26 cellular contexts compared by ENCODE assay signal in the genomic region with DNA sequence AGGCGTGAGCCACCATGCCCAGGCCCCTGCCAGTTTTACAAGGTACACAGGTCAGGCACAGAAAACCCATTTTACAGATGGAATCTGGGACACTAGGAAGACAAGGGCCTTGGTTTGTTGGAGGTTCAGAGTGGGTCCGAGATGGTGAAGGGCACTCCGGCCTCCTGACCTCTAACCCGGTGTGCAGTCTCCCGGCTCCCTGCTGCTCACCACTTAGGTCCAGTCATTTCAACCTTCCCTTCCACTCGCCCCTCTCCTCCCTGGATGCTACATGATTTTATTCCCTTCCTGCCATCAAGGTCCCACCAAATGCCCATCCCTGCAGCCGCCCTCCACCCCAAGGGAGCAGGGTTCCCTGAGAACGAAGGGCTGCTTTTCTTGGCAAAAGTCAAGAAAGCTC. TPM values are rescaled to one million over a fixed set of nuclear protein-coding genes. Genes with fewer than 3 reads are reported as not detected.
A peak's percentile ranks its signal among the peaks of the same experiment; 100 is the strongest.
DNase-seq lines count a peak whose midpoint lies in the region; ATAC-seq, FAIRE-seq and TF ChIP-seq lines count a peak whose summit lies in the region.
"Had no signal": no experiment of that assay in that cellular context is flagged by ENCODE, and none has a peak within 500 bp of the region (broad histone marks: within the 10 kb centered on the region; RNA-seq: fewer than 3 reads in every experiment).

No MANE protein-coding gene starts in this region.

- H3K4me3 ChIP-seq in RWPE2 (ENCODE audit: severe bottlenecking) (no peak overlapping the region), kidney (ENCODE audit: low read length in 2 of 2) (no peak overlapping the region), GM23338 (no peak overlapping the region)
- H3K4me3 ChIP-seq: HAP-1, MG63, PC-9 had no signal

- no peak overlapping the region for H3K4me3 Mint-ChIP-seq in CD14-positive monocyte
- H3K4me3 Mint-ChIP-seq in GM23338, result no peak overlapping the region
- H3K4me3 Mint-ChIP-seq: HFFc6 had no signal

- H3K27me3 Mint-ChIP-seq in CD14-positive monocyte (ENCODE audit: low read depth in 3 of 3) (peaks cover 0 to 4% (median 1%) of the 10 kb centered on the region in 3 donors), GM23338 (ENCODE audit: insufficient read depth, low read depth, poor library complexity) (peaks cover 7% of the 10 kb centered on the region)

- TF ChIP-seq CTCF in CD14-positive monocyte (IDR thresholded peaks at IDR 0.05), result no peak
- TF ChIP-seq CTCF in RWPE2 (IDR thresholded peaks at IDR 0.05; ENCODE audit: poor library complexity, severe bottlenecking), result no peak
- TF ChIP-seq CTCF in kidney (IDR thresholded peaks at IDR 0.05; ENCODE audit: borderline replicate concordance, extremely low read depth, insufficient read depth), result no peak
- TF ChIP-seq CTCF in GM23338 (conservative IDR thresholded peaks at IDR 0.05; ENCODE audit: low read depth in 2 of 2), result no peak

- no peak for DNase-seq in CD14-positive monocyte (ENCODE audit: low spot score)
- peak; percentile 22 for DNase-seq in RWPE2 (ENCODE audit: low spot score)
- DNase-seq in kidney, result peak; percentile 18
- peak; percentile 54 for DNase-seq in posterior vena cava (ENCODE audit: low spot score)
- no peak for DNase-seq in T-helper 1 cell
- no peak for DNase-seq in GM23338 (ENCODE audit: low spot score)
- DNase-seq: BE2C, Calu3, DMS79 treated with DMSO at 0.1 percent for 48 hours, GF-D8, GOT3, HFFc6, IMR-90, KG1, MG63, NCI-H1105 treated with DMSO at 0.1 percent for 48 hours, NCI-H146, NCI-H2029, NCI-H446 treated with DMSO at 0.1 percent for 48 hours, NCI-H526 treated with DMSO at 0.1 percent for 48 hours, PC-9, SHP77 had no signal

- H3K36me3 ChIP-seq in RWPE2 (ENCODE audit: low read depth) (no peaks in the 10 kb centered on the region), kidney (ENCODE audit: control insufficient read depth in 1 of 2, insufficient read depth in 2 of 2, low read length in 2 of 2) (no peaks in the 10 kb centered on the region), GM23338 (ENCODE audit: insufficient read depth) (no peaks in the 10 kb centered on the region)
- H3K36me3 ChIP-seq: BE2C, HAP-1, MG63 had no signal

- H3K9me2 ChIP-seq in GM23338 (ENCODE audit: insufficient read depth), result no peaks in the 10 kb centered on the region

- no peak for ATAC-seq in RWPE2 (ENCODE audit: low read depth)
- no peak for ATAC-seq in HG02798 (IDR thresholded peaks at IDR 0.05; ENCODE audit: poor library complexity, unreplicated experiment)
- no peak for ATAC-seq in GM23338

- no peaks in the 10 kb centered on the region for H3K9me3 ChIP-seq in RWPE2 (ENCODE audit: severe bottlenecking)
- H3K9me3 ChIP-seq in kidney (ENCODE audit: control insufficient read depth in 1 of 2, low read length in 2 of 2), result no peaks in the 10 kb centered on the region
- H3K9me3 ChIP-seq: BE2C, HAP-1, MG63 had no signal

- no peak overlapping the region for H2AFZ ChIP-seq in GM23338
- H2AFZ ChIP-seq: PC-9 had no signal

- H3K9ac ChIP-seq in kidney (ENCODE audit: low read length in 2 of 2), result no peak overlapping the region

- peak overlapping the region in 5 of 7 donors; percentile 57 to 89 (median 82) for H3K27ac Mint-ChIP-seq in CD14-positive monocyte
- H3K27ac Mint-ChIP-seq in GM23338, result no peak overlapping the region
- H3K27ac Mint-ChIP-seq: HFFc6 had no signal

- H4K20me1 ChIP-seq in GM23338 (replicated peaks; ENCODE audit: insufficient read depth), result no peaks in the 10 kb centered on the region; the same call in 1 of the 2 replicates

- no peaks in the 10 kb centered on the region for H3K79me2 ChIP-seq in GM23338 (replicated peaks; ENCODE audit: insufficient read depth)

- intact Hi-C loops in CD14-positive monocyte (cut with micrococcal nuclease) (no loop called here), kidney (cut with DNase I) (no loop called here), posterior vena cava (cut with DNase I) (no loop called here)

- no peak overlapping the region for H3K27ac ChIP-seq in RWPE2 (ENCODE audit: poor library complexity, severe bottlenecking)
- H3K27ac ChIP-seq in kidney (ENCODE audit: low read depth in 2 of 2, low read length in 2 of 2), result no peak overlapping the region
- no peak overlapping the region for H3K27ac ChIP-seq in GM23338 (ENCODE audit: low read depth)
- H3K27ac ChIP-seq: PC-9 had no signal

- peaks cover 0 to 2% (median 0%) of the 10 kb centered on the region in 7 donors for H3K9me3 Mint-ChIP-seq in CD14-positive monocyte
- peaks cover 4% of the 10 kb centered on the region for H3K9me3 Mint-ChIP-seq in GM23338
- H3K9me3 Mint-ChIP-seq: HFFc6 had no signal

- peaks cover 78% of the 10 kb centered on the region for H3K4me1 Mint-ChIP-seq in CD14-positive monocyte
- H3K4me1 Mint-ChIP-seq in GM23338, result no peaks in the 10 kb centered on the region

- H3K4me2 ChIP-seq in GM23338, result no peak overlapping the region
- H3K4me2 ChIP-seq: PC-9 had no signal

- H3K36me3 Mint-ChIP-seq in CD14-positive monocyte (peaks cover 49 to 77% of the 10 kb centered on the region in 2 donors), GM23338 (ENCODE audit: low read depth) (no peaks in the 10 kb centered on the region; the same call in 2 of the 3 replicates)

- H3K27me3 ChIP-seq in RWPE2 (ENCODE audit: insufficient read depth, poor library complexity, severe bottlenecking), result no peaks in the 10 kb centered on the region
- no peaks in the 10 kb centered on the region for H3K27me3 ChIP-seq in GM23338 (ENCODE audit: insufficient read depth)
- H3K27me3 ChIP-seq: BE2C, MG63 had no signal

- no peaks in the 10 kb centered on the region for H3F3A ChIP-seq in GM23338 (replicated peaks; ENCODE audit: low read depth)

- H3K4me1 ChIP-seq in RWPE2 (ENCODE audit: insufficient read depth, poor library complexity, severe bottlenecking) (no peaks in the 10 kb centered on the region), kidney (ENCODE audit: control insufficient read depth in 1 of 2, insufficient read depth in 1 of 2, low read depth in 1 of 2, low read length in 2 of 2) (no peaks in the 10 kb centered on the region), GM23338 (ENCODE audit: insufficient read depth) (no peaks in the 10 kb centered on the region)
- H3K4me1 ChIP-seq: BE2C, HAP-1 had no signal

- FAIRE-seq in kidney (lab: Jason Lieb, UNC), result no peak
- FAIRE-seq: GM12891 had no signal

TF ChIP-seq in GM23338, 12 proteins besides CTCF, POLR2A, EP300 and RAD21 (continues in another document):
- no peak for TF ChIP-seq STAT1 (IDR thresholded peaks at IDR 0.05; ENCODE audit: unreplicated experiment)
- no peak for TF ChIP-seq POLR2AphosphoS5 (IDR thresholded peaks at IDR 0.05; ENCODE audit: low read depth)
- TF ChIP-seq JUNB (IDR thresholded peaks at IDR 0.05; ENCODE audit: unreplicated experiment), result no peak
- TF ChIP-seq, protein P1, sequence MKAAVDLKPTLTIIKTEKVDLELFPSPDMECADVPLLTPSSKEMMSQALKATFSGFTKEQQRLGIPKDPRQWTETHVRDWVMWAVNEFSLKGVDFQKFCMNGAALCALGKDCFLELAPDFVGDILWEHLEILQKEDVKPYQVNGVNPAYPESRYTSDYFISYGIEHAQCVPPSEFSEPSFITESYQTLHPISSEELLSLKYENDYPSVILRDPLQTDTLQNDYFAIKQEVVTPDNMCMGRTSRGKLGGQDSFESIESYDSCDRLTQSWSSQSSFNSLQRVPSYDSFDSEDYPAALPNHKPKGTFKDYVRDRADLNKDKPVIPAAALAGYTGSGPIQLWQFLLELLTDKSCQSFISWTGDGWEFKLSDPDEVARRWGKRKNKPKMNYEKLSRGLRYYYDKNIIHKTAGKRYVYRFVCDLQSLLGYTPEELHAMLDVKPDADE (IDR thresholded peaks at IDR 0.05), result no peak
- TF ChIP-seq ZNF114 (CRISPR knock-in tag; IDR thresholded peaks at IDR 0.05), result no peak
- TF ChIP-seq ZNF331 (CRISPR knock-in tag; IDR thresholded peaks at IDR 0.05; ENCODE audit: low read depth), result no peak
- TF ChIP-seq NANOG (IDR thresholded peaks at IDR 0.05; ENCODE audit: borderline replicate concordance), result no peak
- TF ChIP-seq, protein P2, sequence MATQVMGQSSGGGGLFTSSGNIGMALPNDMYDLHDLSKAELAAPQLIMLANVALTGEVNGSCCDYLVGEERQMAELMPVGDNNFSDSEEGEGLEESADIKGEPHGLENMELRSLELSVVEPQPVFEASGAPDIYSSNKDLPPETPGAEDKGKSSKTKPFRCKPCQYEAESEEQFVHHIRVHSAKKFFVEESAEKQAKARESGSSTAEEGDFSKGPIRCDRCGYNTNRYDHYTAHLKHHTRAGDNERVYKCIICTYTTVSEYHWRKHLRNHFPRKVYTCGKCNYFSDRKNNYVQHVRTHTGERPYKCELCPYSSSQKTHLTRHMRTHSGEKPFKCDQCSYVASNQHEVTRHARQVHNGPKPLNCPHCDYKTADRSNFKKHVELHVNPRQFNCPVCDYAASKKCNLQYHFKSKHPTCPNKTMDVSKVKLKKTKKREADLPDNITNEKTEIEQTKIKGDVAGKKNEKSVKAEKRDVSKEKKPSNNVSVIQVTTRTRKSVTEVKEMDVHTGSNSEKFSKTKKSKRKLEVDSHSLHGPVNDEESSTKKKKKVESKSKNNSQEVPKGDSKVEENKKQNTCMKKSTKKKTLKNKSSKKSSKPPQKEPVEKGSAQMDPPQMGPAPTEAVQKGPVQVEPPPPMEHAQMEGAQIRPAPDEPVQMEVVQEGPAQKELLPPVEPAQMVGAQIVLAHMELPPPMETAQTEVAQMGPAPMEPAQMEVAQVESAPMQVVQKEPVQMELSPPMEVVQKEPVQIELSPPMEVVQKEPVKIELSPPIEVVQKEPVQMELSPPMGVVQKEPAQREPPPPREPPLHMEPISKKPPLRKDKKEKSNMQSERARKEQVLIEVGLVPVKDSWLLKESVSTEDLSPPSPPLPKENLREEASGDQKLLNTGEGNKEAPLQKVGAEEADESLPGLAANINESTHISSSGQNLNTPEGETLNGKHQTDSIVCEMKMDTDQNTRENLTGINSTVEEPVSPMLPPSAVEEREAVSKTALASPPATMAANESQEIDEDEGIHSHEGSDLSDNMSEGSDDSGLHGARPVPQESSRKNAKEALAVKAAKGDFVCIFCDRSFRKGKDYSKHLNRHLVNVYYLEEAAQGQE (IDR thresholded peaks at IDR 0.05; ENCODE audit: unreplicated experiment), result no peak
- no peak for TF ChIP-seq EZH2phosphoT487 (IDR thresholded peaks at IDR 0.05; ENCODE audit: unreplicated experiment)
- no peak for TF ChIP-seq EZH2 (IDR thresholded peaks at IDR 0.05; ENCODE audit: low read depth, unreplicated experiment)

RNA-seq across cellular contexts. Expression of a gene that starts 8.7 kb away (rescaled TPM):
- 10 to 100 TPM; 40.7 to 71.3 TPM for polyA plus RNA-seq in CD14-positive monocyte
- 11.9 TPM for total RNA-seq in kidney
- polyA plus RNA-seq in kidney (ENCODE audit: insufficient read depth, low read depth, low replicate concordance), result 0.37 TPM
- total RNA-seq in posterior vena cava, result 10 to 100 TPM; 13.4 to 15.2 TPM
- total RNA-seq in GM23338 (2014; rRNA removed; shearing (Covaris generic)), result 0.12 TPM in 1 of 2 replicates, not detected in the other
- polyA plus RNA-seq in GM23338 (2016; fragmentation: Nextera tagmentation; extraction: Ambion mirVana), result not detected in 2 replicates
- total RNA-seq: HFFc6, RPMI7951 had no signal

RNA-seq across cellular contexts. Expression of a gene that starts 29.4 kb away (rescaled TPM):
- polyA plus RNA-seq in CD14-positive monocyte, result not detected
- 0.13 TPM for total RNA-seq in kidney
- polyA plus RNA-seq in kidney (ENCODE audit: insufficient read depth, low read depth, low replicate concordance), result not detected
- under 1 TPM in 1 of 2 donors, not detected in 1; 0.24 TPM for total RNA-seq in posterior vena cava
- not detected in 2 replicates for total RNA-seq in GM23338 (2014; rRNA removed; shearing (Covaris generic))
- not detected in 2 replicates for polyA plus RNA-seq in GM23338 (2016; fragmentation: Nextera tagmentation; extraction: Ambion mirVana)
- total RNA-seq: Calu3, HFFc6, IMR-90, PC-9, RPMI7951 had no signal
- polyA plus RNA-seq: IMR-90 had no signal

Comparison
In these comparisons a context has a peak if more than half of its experiments do, and no peak if none do; other contexts are left out.
1. DNase-seq: peak in RWPE2 (single experiment), kidney (single experiment) and posterior vena cava (single experiment); none in CD14-positive monocyte (single experiment), T-helper 1 cell (0 of 5) and GM23338 (single experiment).
2. RNA of a gene that starts 8.7 kb away (total RNA-seq): 13.4 to 15.2 TPM in posterior vena cava and 11.9 TPM in kidney (single experiment); 0.12 TPM in GM23338; every median in the first group is over 10 times any median in the second.